In genomic region chr7:98727146-98727709, GRCh38 we compare ENCODE assay signal across 26 cellular contexts.
"Had no signal": no experiment of that assay in that cellular context is flagged by ENCODE, and none has a peak within 500 bp of the region (broad histone marks: within the 10 kb centered on the region; RNA-seq: fewer than 3 reads in every experiment).

No MANE protein-coding gene starts in this region.

- H3K27me3 ChIP-seq: pancreas, right atrium auricular region, thyroid gland had no signal

- DNase-seq: activated CD4-positive, alpha-beta T cell treated with anti-CD3 and anti-CD28 coated beads, Interleukin-2, amount 50 U/mL, for 4 hours; activated CD8-positive, alpha-beta memory T cell treated with anti-CD3 and anti-CD28 coated beads for 24 hours; activated CD8-positive, alpha-beta memory T cell treated with anti-CD3 and anti-CD28 coated beads, Interleukin-2, amount 50 U/mL, for 4 hours; activated naive CD4-positive, alpha-beta T cell treated with Interleukin-2 at 50 U/mL for 16 hours; activated naive CD8-positive, alpha-beta T cell treated with anti-CD3 and anti-CD28 coated beads for 36 hours; activated T-cell treated with anti-CD3 and anti-CD28 coated beads, Interleukin-2, amount 50 U/mL, for 24 hours; central memory CD4-positive, alpha-beta T cell; dermis blood vessel endothelial cell; effector memory CD8-positive, alpha-beta T cell; head of caudate nucleus; hypothalamus; immature natural killer cell; left ventricle myocardium inferior; midbrain; natural killer cell; pancreas; psoas muscle; stimulated activated CD4-positive, alpha-beta T cell treated with anti-CD3 and anti-CD28 coated beads, Interleukin-12 subunit alpha, Interleukin-12 subunit beta, amount 100 ng/mL, for 4 hours; stimulated activated CD4-positive, alpha-beta T cell treated with anti-CD3 and anti-CD28 coated beads, Interleukin-4, amount 100 ng/mL, for 4 hours; substantia nigra; T-helper 9 cell; thyroid gland had no signal

- H3K27ac Mint-ChIP-seq: activated naive CD8-positive, alpha-beta T cell treated with anti-CD3 and anti-CD28 coated beads for 36 hours; activated T-cell treated with anti-CD3 and anti-CD28 coated beads, Interleukin-2, amount 50 U/mL, for 24 hours; activated T-helper 17 cell treated with anti-CD3 and anti-CD28 coated beads, Interleukin-2, amount 50 U/mL, for 72 hours; effector memory CD8-positive, alpha-beta T cell; immature natural killer cell; natural killer cell; stimulated activated naive CD8-positive, alpha-beta T cell treated with anti-CD3 and anti-CD28 coated beads, Interleukin-15, Interleukin-2, amounts not matched to agents 100 ng/mL and 50 ng/mL, for 24 hours had no signal

- H3K4me1 ChIP-seq: gastroesophageal sphincter, left ventricle myocardium inferior, pancreas, psoas muscle, right atrium auricular region, thyroid gland had no signal

- H3K4me1 Mint-ChIP-seq: activated naive CD8-positive, alpha-beta T cell treated with anti-CD3 and anti-CD28 coated beads for 36 hours; activated T-helper 17 cell treated with anti-CD3 and anti-CD28 coated beads, Interleukin-2, amount 50 U/mL, for 72 hours; immature natural killer cell; natural killer cell had no signal

- H3K27ac ChIP-seq: gastroesophageal sphincter, left ventricle myocardium inferior, pancreas, psoas muscle, right atrium auricular region, thyroid gland had no signal

- H3K4me3 Mint-ChIP-seq: activated naive CD8-positive, alpha-beta T cell treated with anti-CD3 and anti-CD28 coated beads for 36 hours; activated T-cell treated with anti-CD3 and anti-CD28 coated beads, Interleukin-2, amount 50 U/mL, for 24 hours; activated T-helper 17 cell treated with anti-CD3 and anti-CD28 coated beads, Interleukin-2, amount 50 U/mL, for 72 hours; effector memory CD8-positive, alpha-beta T cell; immature natural killer cell; natural killer cell; stimulated activated naive CD8-positive, alpha-beta T cell treated with anti-CD3 and anti-CD28 coated beads, Interleukin-15, Interleukin-2, amounts not matched to agents 100 ng/mL and 50 ng/mL, for 24 hours had no signal

- H3K9me3 ChIP-seq: gastroesophageal sphincter, left ventricle myocardium inferior, pancreas, psoas muscle, right atrium auricular region, thyroid gland had no signal

- H3K36me3 Mint-ChIP-seq: activated naive CD8-positive, alpha-beta T cell treated with anti-CD3 and anti-CD28 coated beads for 36 hours; immature natural killer cell; natural killer cell had no signal

- H3K4me3 ChIP-seq: gastroesophageal sphincter, left ventricle myocardium inferior, pancreas, psoas muscle, right atrium auricular region, thyroid gland had no signal

- H3K9me3 Mint-ChIP-seq: activated naive CD8-positive, alpha-beta T cell treated with anti-CD3 and anti-CD28 coated beads for 36 hours; activated T-cell treated with anti-CD3 and anti-CD28 coated beads, Interleukin-2, amount 50 U/mL, for 24 hours; activated T-helper 17 cell treated with anti-CD3 and anti-CD28 coated beads, Interleukin-2, amount 50 U/mL, for 72 hours; effector memory CD8-positive, alpha-beta T cell; natural killer cell; stimulated activated naive CD8-positive, alpha-beta T cell treated with anti-CD3 and anti-CD28 coated beads, Interleukin-15, Interleukin-2, amounts not matched to agents 100 ng/mL and 50 ng/mL, for 24 hours had no signal

- H3K36me3 ChIP-seq: gastroesophageal sphincter, left ventricle myocardium inferior, pancreas, right atrium auricular region, thyroid gland had no signal

- ATAC-seq: activated T-helper 17 cell treated with anti-CD3 and anti-CD28 coated beads, Interleukin-2, amount 50 U/mL, for 72 hours; effector memory CD8-positive, alpha-beta T cell; gastroesophageal sphincter; natural killer cell; pancreas; psoas muscle had no signal
